In genomic region chr5:1594336-1595106, GRCh38 we compare ENCODE assay signal across 9 cellular contexts.
DNase-seq lines count a peak whose midpoint lies in the region; ATAC-seq and TF ChIP-seq lines count a peak whose summit lies in the region.
"Had no signal": no experiment of that assay in that cellular context is flagged by ENCODE, and none has a peak within 500 bp of the region (broad histone marks: within the 10 kb centered on the region; RNA-seq: fewer than 3 reads in every experiment).

No MANE protein-coding gene starts in this region.

- H3K36me3 ChIP-seq in MM.1S (replicated peaks; ENCODE audit: insufficient read depth, low read length): no peaks in the 10 kb centered on the region
- H3K36me3 ChIP-seq: SJSA1 had no signal

- H3K27ac ChIP-seq in C4-2B: no peak overlapping the region; the same call in 1 of the 2 replicates
- no peak overlapping the region for H3K27ac ChIP-seq in MM.1S (ENCODE audit: low read length)
- H3K27ac ChIP-seq: SJSA1 had no signal

- peak; percentile 89 for ATAC-seq in GM19324 (IDR thresholded peaks at IDR 0.05; ENCODE audit: low FRiP score, unreplicated experiment)
- ATAC-seq in HG03457 (IDR thresholded peaks at IDR 0.05; ENCODE audit: unreplicated experiment): peak; percentile 78

- no peak overlapping the region for H3K4me3 ChIP-seq in MM.1S (ENCODE audit: low read length)
- H3K4me3 ChIP-seq: SJSA1 had no signal

- H3K27me3 ChIP-seq in MM.1S (replicated peaks; ENCODE audit: insufficient read depth, low read length): no peaks in the 10 kb centered on the region

- H3F3A ChIP-seq in MM.1S (ENCODE audit: insufficient read depth, low read length): no peaks in the 10 kb centered on the region

- H2AFZ ChIP-seq in MM.1S (ENCODE audit: low read length): no peak overlapping the region

- DNase-seq in SHP77 (lab: John Stamatoyannopoulos, UW) (peak; percentile 87 to 94), hepatic stellate cell (ENCODE audit: low spot score) (peak; percentile 11), retina (peak; percentile 92), MM.1S (no peak)
- peak; percentile 86 for DNase-seq in activated naive CD8-positive, alpha-beta T cell treated with anti-CD3 and anti-CD28 coated beads, Interleukin-2, amount 50 U/mL, for 16 hours (ENCODE audit: low read depth, low spot score)

- no peaks in the 10 kb centered on the region for H3K79me2 ChIP-seq in MM.1S (ENCODE audit: low read length)

- no peak overlapping the region for H3K9ac ChIP-seq in MM.1S (ENCODE audit: low read length)

- H3K4me1 ChIP-seq in MM.1S (ENCODE audit: low read length): no peaks in the 10 kb centered on the region
- H3K4me1 ChIP-seq: SJSA1 had no signal

- TF ChIP-seq CTCF in C4-2B (conservative IDR thresholded peaks at IDR 0.05) (peak; percentile 57), MM.1S (IDR thresholded peaks at IDR 0.05; ENCODE audit: low read length) (no peak)

- no peak overlapping the region for H3K4me2 ChIP-seq in MM.1S (ENCODE audit: low read depth, low read length)

- no peaks in the 10 kb centered on the region for H3K9me2 ChIP-seq in MM.1S (replicated peaks; ENCODE audit: insufficient read depth, low read length)

- no peaks in the 10 kb centered on the region for H4K20me1 ChIP-seq in MM.1S (ENCODE audit: insufficient read depth, low read length)

- H3K9me3 ChIP-seq in MM.1S (replicated peaks; ENCODE audit: insufficient read depth, low read length): no peaks in the 10 kb centered on the region
